In genomic region chr20:2206957-2207769, GRCh38 we compare ENCODE assay signal across 8 cellular contexts.
A peak's percentile ranks its signal among the peaks of the same experiment; 100 is the strongest.
DNase-seq lines count a peak whose midpoint lies in the region; TF ChIP-seq lines count a peak whose summit lies in the region.

No MANE protein-coding gene starts in this region.

- H3K36me3 Mint-ChIP-seq in activated CD4-positive, alpha-beta memory T cell treated with anti-CD3 and anti-CD28 coated beads, Interleukin-2, amount 10 ng/mL, durations not matched to agents 7 days and 5 days (ENCODE audit: low read depth), result no peaks in the 10 kb centered on the region

- H3K4me1 Mint-ChIP-seq in activated CD4-positive, alpha-beta memory T cell treated with anti-CD3 and anti-CD28 coated beads, Interleukin-2, amount 10 ng/mL, durations not matched to agents 7 days and 5 days, result peaks cover 1% of the 10 kb centered on the region

- H3K4me3 Mint-ChIP-seq in activated CD4-positive, alpha-beta memory T cell treated with anti-CD3 and anti-CD28 coated beads, Interleukin-2, amount 10 ng/mL, durations not matched to agents 7 days and 5 days, result peak overlapping the region; percentile 63

- no peak overlapping the region for H3K27ac Mint-ChIP-seq in activated CD4-positive, alpha-beta memory T cell treated with anti-CD3 and anti-CD28 coated beads, Interleukin-2, amount 10 ng/mL, durations not matched to agents 7 days and 5 days

- CTCF ChIA-PET in activated CD4-positive, alpha-beta memory T cell treated with anti-CD3 and anti-CD28 coated beads, Interleukin-2, amount 10 ng/mL, durations not matched to agents 7 days and 5 days (lab: Charles Lee), result interaction anchor here (0.6 to 3.3 kb wide), 44 partner anchors 9 to 466 kb away, joined by 3 to 38 read pairs (median 4); partner anchors contain the start of gene SNRPB

- H3K27me3 Mint-ChIP-seq in activated CD4-positive, alpha-beta memory T cell treated with anti-CD3 and anti-CD28 coated beads, Interleukin-2, amount 10 ng/mL, durations not matched to agents 7 days and 5 days, result peaks cover 27% of the 10 kb centered on the region

- TF ChIP-seq CTCF in HFF-Myc (IDR thresholded peaks at IDR 0.05; ENCODE audit: low read depth, low read length, missing control alignments), result peak; percentile 88

- H3K9me3 Mint-ChIP-seq in activated CD4-positive, alpha-beta memory T cell treated with anti-CD3 and anti-CD28 coated beads, Interleukin-2, amount 10 ng/mL, durations not matched to agents 7 days and 5 days, result no peaks in the 10 kb centered on the region

- DNase-seq in EL, result peak; percentile 76
- no peak for DNase-seq in HFF-Myc (ENCODE audit: extremely low read depth, low read depth)
- DNase-seq in NCI-H2196 treated with DMSO at 0.1 percent for 48 hours (lab: John Stamatoyannopoulos, UW; ENCODE audit: unreplicated experiment), result peak; percentile 58
- DNase-seq in activated CD4-positive, alpha-beta memory T cell treated with anti-CD3 and anti-CD28 coated beads, Interleukin-2, amount 10 ng/mL, durations not matched to agents 7 days and 5 days, result peak; percentile 66
- peak; percentile 11 for DNase-seq in effector CD4-positive, alpha-beta T cell
- DNase-seq in medulla oblongata (ENCODE audit: extremely low spot score), result peak; percentile 63
- DNase-seq in stimulated activated CD4-positive, alpha-beta T cell treated with anti-CD3 and anti-CD28 coated beads, TNF-alpha, amount 100 ng/mL, for 4 hours (ENCODE audit: low read depth in 3 of 3), result peak; percentile 68 to 84 (median 76)
- no peak for DNase-seq in cerebellar nuclear complex (lab: John Stamatoyannopoulos, UW)

- peak overlapping the region; percentile 49 for H3K4me3 ChIP-seq in HFF-Myc (replicated peaks; ENCODE audit: low read depth, low read length)

- POLR2A ChIA-PET in activated CD4-positive, alpha-beta memory T cell treated with anti-CD3 and anti-CD28 coated beads, Interleukin-2, amount 10 ng/mL, durations not matched to agents 7 days and 5 days (lab: Charles Lee), result interaction anchor here (1.4 kb wide), 1 partner anchor 245 kb away, joined by 4 read pairs; no protein-coding TSS in a partner anchor

Comparison
In these comparisons a context has a peak if more than half of its experiments do, and no peak if none do; other contexts are left out.
1. DNase-seq: peak in EL (single experiment), NCI-H2196 treated with DMSO at 0.1 percent for 48 hours (single experiment), activated CD4-positive, alpha-beta memory T cell treated with anti-CD3 and anti-CD28 coated beads, Interleukin-2, amount 10 ng/mL, durations not matched to agents 7 days and 5 days (single experiment), effector CD4-positive, alpha-beta T cell (single experiment), medulla oblongata (single experiment) and stimulated activated CD4-positive, alpha-beta T cell treated with anti-CD3 and anti-CD28 coated beads, TNF-alpha, amount 100 ng/mL, for 4 hours (3 of 3); none in HFF-Myc (single experiment) and cerebellar nuclear complex (0 of 2).